Comparison of ENCODE assay signal across 8 cellular contexts in the genomic region with DNA sequence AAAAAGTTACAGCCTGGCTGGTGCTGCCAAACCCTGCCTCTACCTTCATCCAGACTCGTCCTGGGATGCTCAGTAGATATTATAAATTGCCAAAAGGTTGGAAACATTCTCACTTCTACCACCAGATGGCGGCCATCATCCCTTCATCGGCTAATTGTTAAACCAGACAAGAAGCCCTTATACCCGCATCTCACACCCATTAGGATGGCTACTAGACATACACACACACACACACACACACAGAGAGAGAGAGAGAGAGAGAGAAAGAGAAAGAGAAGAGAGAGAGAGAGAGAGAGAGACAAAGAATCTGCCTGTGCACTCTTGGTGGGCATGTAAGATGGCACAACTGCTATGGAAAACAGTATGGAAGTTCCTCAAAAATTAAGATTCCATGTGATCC. TPM values are rescaled to one million over a fixed set of nuclear protein-coding genes. Genes with fewer than 3 reads are reported as not detected.
DNase-seq lines count a peak whose midpoint lies in the region; ATAC-seq and TF ChIP-seq lines count a peak whose summit lies in the region.

No MANE protein-coding gene starts in this region.

- TF ChIP-seq CTCF in CD4-positive, alpha-beta T cell (IDR thresholded peaks at IDR 0.05) = peak; percentile 66
- TF ChIP-seq CTCF in epithelial cell of proximal tubule (conservative IDR thresholded peaks at IDR 0.05; ENCODE audit: low read depth, low read length) (peak; percentile 71), stomach (IDR thresholded peaks at IDR 0.05) (peak in 5 of 7 experiments; percentile 47 to 78 (median 52))

- H3K4me3 ChIP-seq in epithelial cell of proximal tubule (ENCODE audit: low read depth, low read length) (no peak overlapping the region), stomach (no peak overlapping the region)
- H3K4me3 ChIP-seq in naive thymus-derived CD4-positive, alpha-beta T cell (ENCODE audit: low read length) = no peak overlapping the region

- CTCF ChIA-PET in CD4-positive, alpha-beta T cell (lab: Charles Lee) = interaction anchor here (0.7 to 1.4 kb wide), 4 partner anchors 23 to 712 kb away, joined by 3 read pairs; no protein-coding TSS in a partner anchor
- CTCF ChIA-PET in naive thymus-derived CD4-positive, alpha-beta T cell (lab: Charles Lee) = interaction anchor here (0.7 to 1.6 kb wide), 8 partner anchors 19 to 192 kb away, joined by 3 to 5 read pairs (median 3); no protein-coding TSS in a partner anchor

- H3K36me3 ChIP-seq in naive thymus-derived CD4-positive, alpha-beta T cell (ENCODE audit: control insufficient read depth in 2 of 3, insufficient read depth in 3 of 3, low read length in 3 of 3) = no peaks in the 10 kb centered on the region
- no peaks in the 10 kb centered on the region for H3K36me3 ChIP-seq in stomach

- POLR2A ChIA-PET in CD4-positive, alpha-beta T cell (lab: Charles Lee) = interaction anchor here (0.6 to 0.7 kb wide), 2 partner anchors 40 to 48 kb away, joined by 3 to 4 read pairs; no protein-coding TSS in a partner anchor
- POLR2A ChIA-PET in naive thymus-derived CD4-positive, alpha-beta T cell (lab: Charles Lee) = interaction anchor here (0.7 to 1.3 kb wide), 3 partner anchors 33 to 304 kb away, joined by 3 to 4 read pairs (median 3); a partner anchor contains a TSS

- H3K27me3 ChIP-seq in CD4-positive, alpha-beta T cell (ENCODE audit: control insufficient read depth, insufficient read depth, low read length) = no peaks in the 10 kb centered on the region
- H3K27me3 ChIP-seq in naive thymus-derived CD4-positive, alpha-beta T cell (ENCODE audit: control insufficient read depth in 2 of 2, insufficient read depth in 2 of 2, low read length in 2 of 2) = no peaks in the 10 kb centered on the region
- H3K27me3 ChIP-seq in stomach = peaks cover 0 to 24% (median 0%) of the 10 kb centered on the region in 3 donors

- no peak overlapping the region for H3K27ac ChIP-seq in CD4-positive, alpha-beta T cell (ENCODE audit: low read depth, low read length)
- no peak overlapping the region for H3K27ac ChIP-seq in naive thymus-derived CD4-positive, alpha-beta T cell (ENCODE audit: low read depth, low read length)
- no peak overlapping the region for H3K27ac ChIP-seq in stomach

- peaks cover 6% of the 10 kb centered on the region for H3K4me1 Mint-ChIP-seq in CD4-positive, alpha-beta T cell (ENCODE audit: low read depth)
- peaks cover 1 to 17% (median 10%) of the 10 kb centered on the region in 7 donors for H3K4me1 Mint-ChIP-seq in naive thymus-derived CD4-positive, alpha-beta T cell

- 0 to 1% (median 1%) methylated on average over 4 of the region's 4 CpGs for WGBS in stomach, 5 donors

- peaks cover 4 to 5% of the 10 kb centered on the region in 2 donors for H3K4me1 ChIP-seq in naive thymus-derived CD4-positive, alpha-beta T cell (ENCODE audit: control insufficient read depth in 2 of 2, insufficient read depth in 2 of 2, low read length in 2 of 2)
- H3K4me1 ChIP-seq in stomach = peaks cover 0 to 3% (median 0%) of the 10 kb centered on the region in 4 donors

- H3K36me3 Mint-ChIP-seq in CD4-positive, alpha-beta T cell (ENCODE audit: low read depth) = no peaks in the 10 kb centered on the region
- H3K36me3 Mint-ChIP-seq in naive thymus-derived CD4-positive, alpha-beta T cell = peaks cover 0 to 4% (median 0%) of the 10 kb centered on the region in 5 donors

- H3K9me3 Mint-ChIP-seq in CD4-positive, alpha-beta T cell = no peaks in the 10 kb centered on the region
- H3K9me3 Mint-ChIP-seq in naive thymus-derived CD4-positive, alpha-beta T cell = no peaks in the 10 kb centered on the region

- H3K9me3 ChIP-seq in CD4-positive, alpha-beta T cell (ENCODE audit: control insufficient read depth, low read length) = no peaks in the 10 kb centered on the region
- H3K9me3 ChIP-seq in naive thymus-derived CD4-positive, alpha-beta T cell (ENCODE audit: control insufficient read depth in 2 of 3, low read length in 3 of 3) = no peaks in the 10 kb centered on the region
- H3K9me3 ChIP-seq in stomach = no peaks in the 10 kb centered on the region

- TF ChIP-seq POLR2A in stomach (IDR thresholded peaks at IDR 0.05) = no peak

- no peak for TF ChIP-seq EP300 in stomach (IDR thresholded peaks at IDR 0.05)

- H3K27ac Mint-ChIP-seq in CD4-positive, alpha-beta T cell = peak overlapping the region; percentile 42
- H3K27ac Mint-ChIP-seq in naive thymus-derived CD4-positive, alpha-beta T cell = peak overlapping the region in 8 of 9 donors; percentile 9 to 79 (median 53)

- ATAC-seq in CD4-positive, alpha-beta T cell (ENCODE audit: poor library complexity) = peak; percentile 94
- ATAC-seq in naive thymus-derived CD4-positive, alpha-beta T cell = peak; percentile 95
- ATAC-seq in HG02885 (IDR thresholded peaks at IDR 0.05; ENCODE audit: poor library complexity, unreplicated experiment) = no peak

- intact Hi-C loops in CD4-positive, alpha-beta T cell (cut with DNase I, micrococcal nuclease) = loop anchor here (1.0 to 10.0 kb wide), 6 partner anchors 33 to 1175 kb away; a partner anchor contains a TSS
- intact Hi-C loops in naive thymus-derived CD4-positive, alpha-beta T cell (cut with micrococcal nuclease) = loop anchor here (1.0 to 5.0 kb wide), 4 partner anchors 52 to 1173 kb away; a partner anchor contains a TSS
- intact Hi-C loops in stomach (cut with DNase I; ENCODE audit: low total_unique reads) = no loop called here

- H3K4me3 Mint-ChIP-seq in CD4-positive, alpha-beta T cell = peak overlapping the region; percentile 34
- H3K4me3 Mint-ChIP-seq in naive thymus-derived CD4-positive, alpha-beta T cell = peak overlapping the region in 6 of 10 donors; percentile 4 to 21 (median 9)

- H3K27me3 Mint-ChIP-seq in CD4-positive, alpha-beta T cell = no peaks in the 10 kb centered on the region
- H3K27me3 Mint-ChIP-seq in naive thymus-derived CD4-positive, alpha-beta T cell = no peaks in the 10 kb centered on the region

- DNase-seq in CD4-positive, alpha-beta T cell = peak; percentile 26 to 62 (median 50)
- DNase-seq in HS-27A (ENCODE audit: low read depth) (peak; percentile 11), NOMO-1 treated with DMSO at 0.1 percent for 48 hours (lab: John Stamatoyannopoulos, UW; ENCODE audit: unreplicated experiment) (peak; percentile 59), epithelial cell of proximal tubule (ENCODE audit: low read depth) (peak; percentile 16), stomach (peak; percentile 61)
- peak; percentile 31 for DNase-seq in activated CD8-positive, alpha-beta memory T cell treated with anti-CD3 and anti-CD28 coated beads, Interleukin-2, amount 50 U/mL, for 1 hour (ENCODE audit: extremely low read depth)
- DNase-seq in naive thymus-derived CD4-positive, alpha-beta T cell = peak in 8 of 9 donors; percentile 38 to 71 (median 64)

RNA-seq across cellular contexts. Expression of a gene that starts 15.0 kb away (rescaled TPM):
- total RNA-seq in CD4-positive, alpha-beta T cell = under 1 TPM; 0.31 to 0.47 TPM
- total RNA-seq in epithelial cell of proximal tubule (not detected in 2 replicates), stomach (1 to 10 TPM in 1 of 5 donors, under 1 TPM in 1, not detected in 3; 0.72 to 1.1 TPM)
- total RNA-seq in naive thymus-derived CD4-positive, alpha-beta T cell = 10 to 100 TPM in 1 of 5 experiments, 1 to 10 TPM in 3, not detected in 1; 1.4 to 24.8 (median 1.6) TPM
- polyA plus RNA-seq in naive thymus-derived CD4-positive, alpha-beta T cell = under 1 TPM; 0.33 to 0.35 TPM
- polyA plus RNA-seq in stomach = 1 to 10 TPM in 1 of 3 donors, under 1 TPM in 1, not detected in 1; 0.62 to 2.1 TPM

RNA-seq across cellular contexts. Expression of a gene that starts 32.5 kb away (rescaled TPM):
- 10 to 100 TPM; 27.4 to 31.8 TPM for total RNA-seq in CD4-positive, alpha-beta T cell
- total RNA-seq in epithelial cell of proximal tubule (20.6 and 21.4 TPM in 2 replicates), stomach (10 to 100 TPM; 14.0 to 89.7 (median 44.9) TPM)
- 10 to 100 TPM; 37.3 to 58.5 (median 44.6) TPM for total RNA-seq in naive thymus-derived CD4-positive, alpha-beta T cell
- 10 to 100 TPM; 26.2 to 35.9 TPM for polyA plus RNA-seq in naive thymus-derived CD4-positive, alpha-beta T cell
- 10 to 100 TPM; 12.1 to 15.5 (median 15.3) TPM for polyA plus RNA-seq in stomach

RNA-seq across cellular contexts. Expression of a gene that starts 57.9 kb away (rescaled TPM):
- total RNA-seq in CD4-positive, alpha-beta T cell = 1 to 10 TPM; 2.2 to 3.1 TPM
- total RNA-seq in epithelial cell of proximal tubule = 1.7 and 3.3 TPM in 2 replicates
- total RNA-seq in naive thymus-derived CD4-positive, alpha-beta T cell = 10 to 100 TPM in 3 of 5 experiments, 1 to 10 TPM in 2; 4.8 to 35.7 (median 11.6) TPM
- 1 to 10 TPM; 2.6 to 4.4 TPM for polyA plus RNA-seq in naive thymus-derived CD4-positive, alpha-beta T cell
- total RNA-seq in stomach = 10 to 100 TPM in 2 of 5 donors, 1 to 10 TPM in 3; 5.8 to 73.5 (median 10.0) TPM
- polyA plus RNA-seq in stomach = 1 to 10 TPM in 1 of 3 donors, under 1 TPM in 1, not detected in 1; 0.56 to 1.1 TPM

Comparison
In these comparisons a context has a peak if more than half of its experiments do, and no peak if none do; other contexts are left out.
1. DNase-seq: peak in every context shown above with its lines; median percentile 64 in naive thymus-derived CD4-positive, alpha-beta T cell; 61 in stomach; 59 in NOMO-1 treated with DMSO at 0.1 percent for 48 hours; 50 in CD4-positive, alpha-beta T cell; 31 in activated CD8-positive, alpha-beta memory T cell treated with anti-CD3 and anti-CD28 coated beads, Interleukin-2, amount 50 U/mL, for 1 hour; 16 in epithelial cell of proximal tubule; 11 in HS-27A.